In genomic region chr19:52410276-52410675, GRCh38 we compare ENCODE assay signal across 28 cellular contexts. TPM values are rescaled to one million over a fixed set of nuclear protein-coding genes. Genes with fewer than 3 reads are reported as not detected.
"Had no signal": no experiment of that assay in that cellular context is flagged by ENCODE, and none has a peak within 500 bp of the region (broad histone marks: within the 10 kb centered on the region; RNA-seq: fewer than 3 reads in every experiment).

No MANE protein-coding gene starts in this region.

- DNase-seq: colonic mucosa; dermis blood vessel endothelial cell; dorsolateral prefrontal cortex; effector CD4-positive, alpha-beta T cell; effector memory CD4-positive, alpha-beta T cell; foreskin keratinocyte; heart left ventricle; hypothalamus; immature natural killer cell; islet precursor cell; kidney; kidney glomerular epithelial cell; left colon; left ventricle myocardium inferior; lower lobe of right lung; mesenchymal stem cell; midbrain had no signal

- H3K27ac ChIP-seq: colonic mucosa, dorsolateral prefrontal cortex, esophagus muscularis mucosa, foreskin keratinocyte, gastroesophageal sphincter, heart left ventricle, hepatocyte, left ventricle myocardium inferior, lower lobe of right lung had no signal

- H3K79me2 ChIP-seq: hepatocyte had no signal

- H3K4me1 ChIP-seq: colonic mucosa, esophagus muscularis mucosa, foreskin keratinocyte, gastroesophageal sphincter, heart left ventricle, left ventricle myocardium inferior, lower lobe of right lung had no signal

- H2AFZ ChIP-seq: hepatocyte had no signal

- H3K4me2 ChIP-seq: hepatocyte had no signal

- H3K4me3 ChIP-seq: colonic mucosa, dorsolateral prefrontal cortex, esophagus muscularis mucosa, gastroesophageal sphincter, heart left ventricle, hepatocyte, left ventricle myocardium inferior, lower lobe of right lung had no signal

- H3K4me3 Mint-ChIP-seq: immature natural killer cell had no signal

- H3K27ac Mint-ChIP-seq: immature natural killer cell had no signal

- H3K27me3 ChIP-seq: colonic mucosa, dorsolateral prefrontal cortex, esophagus muscularis mucosa, foreskin keratinocyte, gastroesophageal sphincter, heart left ventricle, hepatocyte had no signal

RNA-seq across cellular contexts. Expression of gene ZNF534, which starts 18.7 kb away (rescaled TPM):
- total RNA-seq: chondrocyte, dermis blood vessel endothelial cell, endothelial cell of umbilical vein, epithelial cell of proximal tubule, fibroblast of villous mesenchyme, kidney, left colon, left lobe of liver, lung microvascular endothelial cell, mesenteric fat pad, mucosa of gallbladder had no signal
- polyA plus RNA-seq: endothelial cell of umbilical vein, foreskin keratinocyte, hepatocyte, immature natural killer cell had no signal

RNA-seq across cellular contexts. Expression of gene ZNF578, which starts 43.1 kb away (rescaled TPM):
- total RNA-seq: chondrocyte, left lobe of liver had no signal
